In the genomic region with DNA sequence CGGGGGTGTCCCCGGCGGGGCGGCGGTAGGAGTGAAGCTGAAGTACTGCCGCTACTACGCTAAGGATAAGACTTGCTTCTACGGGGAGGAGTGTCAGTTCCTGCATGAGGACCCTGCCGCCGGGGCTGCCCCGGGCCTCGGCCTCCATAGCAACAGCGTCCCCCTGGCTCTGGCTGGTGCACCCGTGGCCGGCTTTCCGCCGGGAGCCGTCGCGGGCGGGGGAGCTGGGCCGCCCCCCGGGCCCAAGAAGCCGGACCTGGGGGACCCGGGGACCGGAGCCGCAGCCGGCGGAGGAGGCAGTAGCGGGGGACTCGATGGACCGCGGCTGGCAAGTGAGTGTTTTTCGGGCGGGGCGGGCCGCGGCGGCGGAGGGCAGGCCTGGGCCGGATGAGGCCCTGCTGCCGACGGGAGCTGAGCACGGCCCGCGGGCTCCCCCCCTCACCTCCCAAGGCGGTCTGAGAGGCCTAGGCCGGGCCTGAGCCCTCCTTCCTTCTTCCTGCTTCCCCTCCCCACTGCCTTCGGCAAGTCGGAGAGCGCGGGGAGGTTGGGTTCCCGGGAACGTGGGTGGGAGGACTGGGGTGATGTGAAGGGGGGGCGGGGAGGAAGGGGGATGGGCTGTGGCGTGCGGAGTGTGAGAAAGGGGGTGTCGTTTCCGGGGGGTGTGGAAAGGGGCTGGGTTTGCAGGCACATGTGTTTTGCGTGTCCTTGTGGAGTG, we compare ENCODE assay signal across 1 cellular context.
TF ChIP-seq lines count a peak whose summit lies in the region.

No MANE protein-coding gene starts in this region.

TF ChIP-seq in GM12878, 131 proteins besides CTCF, POLR2A, EP300 and RAD21 (continued from another document):
- TF ChIP-seq POLR2AphosphoS5 (IDR thresholded peaks at IDR 0.05; ENCODE audit: low read length) (peak; percentile 80; the same call in 1 of the 2 replicates), NFYA (IDR thresholded peaks at IDR 0.05; ENCODE audit: borderline replicate concordance, low read depth, low read length) (no peak), CBX5 (IDR thresholded peaks at IDR 0.05; ENCODE audit: low read depth) (no peak), BCL3 (IDR thresholded peaks at IDR 0.05; ENCODE audit: borderline replicate concordance, insufficient read depth, low read depth, low read length, poor library complexity, severe bottlenecking) (no peak), SKIL (IDR thresholded peaks at IDR 0.05; ENCODE audit: low read depth, poor library complexity, severe bottlenecking) (no peak), CREM (IDR thresholded peaks at IDR 0.05; ENCODE audit: low read depth) (peak; percentile 75), DPF2 (IDR thresholded peaks at IDR 0.05) (peak; percentile 87), ZNF274 (IDR thresholded peaks at IDR 0.05; ENCODE audit: insufficient read depth, insufficient read length) (no peak), SMAD1 (IDR thresholded peaks at IDR 0.05; ENCODE audit: low read depth, partially characterized antibody) (no peak), MXI1 (IDR thresholded peaks at IDR 0.05; ENCODE audit: low read depth, low read length) (peak; percentile 87), RB1 (IDR thresholded peaks at IDR 0.05; ENCODE audit: borderline replicate concordance) (no peak; the same call in 1 of the 2 replicates), NR2F1 (conservative IDR thresholded peaks at IDR 0.05) (0 out of 2 replicates have a peak, but pooled peaks have one; percentile 44)
- TF ChIP-seq, protein P1, sequence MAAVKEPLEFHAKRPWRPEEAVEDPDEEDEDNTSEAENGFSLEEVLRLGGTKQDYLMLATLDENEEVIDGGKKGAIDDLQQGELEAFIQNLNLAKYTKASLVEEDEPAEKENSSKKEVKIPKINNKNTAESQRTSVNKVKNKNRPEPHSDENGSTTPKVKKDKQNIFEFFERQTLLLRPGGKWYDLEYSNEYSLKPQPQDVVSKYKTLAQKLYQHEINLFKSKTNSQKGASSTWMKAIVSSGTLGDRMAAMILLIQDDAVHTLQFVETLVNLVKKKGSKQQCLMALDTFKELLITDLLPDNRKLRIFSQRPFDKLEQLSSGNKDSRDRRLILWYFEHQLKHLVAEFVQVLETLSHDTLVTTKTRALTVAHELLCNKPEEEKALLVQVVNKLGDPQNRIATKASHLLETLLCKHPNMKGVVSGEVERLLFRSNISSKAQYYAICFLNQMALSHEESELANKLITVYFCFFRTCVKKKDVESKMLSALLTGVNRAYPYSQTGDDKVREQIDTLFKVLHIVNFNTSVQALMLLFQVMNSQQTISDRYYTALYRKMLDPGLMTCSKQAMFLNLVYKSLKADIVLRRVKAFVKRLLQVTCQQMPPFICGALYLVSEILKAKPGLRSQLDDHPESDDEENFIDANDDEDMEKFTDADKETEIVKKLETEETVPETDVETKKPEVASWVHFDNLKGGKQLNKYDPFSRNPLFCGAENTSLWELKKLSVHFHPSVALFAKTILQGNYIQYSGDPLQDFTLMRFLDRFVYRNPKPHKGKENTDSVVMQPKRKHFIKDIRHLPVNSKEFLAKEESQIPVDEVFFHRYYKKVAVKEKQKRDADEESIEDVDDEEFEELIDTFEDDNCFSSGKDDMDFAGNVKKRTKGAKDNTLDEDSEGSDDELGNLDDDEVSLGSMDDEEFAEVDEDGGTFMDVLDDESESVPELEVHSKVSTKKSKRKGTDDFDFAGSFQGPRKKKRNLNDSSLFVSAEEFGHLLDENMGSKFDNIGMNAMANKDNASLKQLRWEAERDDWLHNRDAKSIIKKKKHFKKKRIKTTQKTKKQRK (IDR thresholded peaks at IDR 0.05; ENCODE audit: low read depth, low read length), result no peak
